Comparison of ENCODE assay signal across 28 cellular contexts in the genomic region with DNA sequence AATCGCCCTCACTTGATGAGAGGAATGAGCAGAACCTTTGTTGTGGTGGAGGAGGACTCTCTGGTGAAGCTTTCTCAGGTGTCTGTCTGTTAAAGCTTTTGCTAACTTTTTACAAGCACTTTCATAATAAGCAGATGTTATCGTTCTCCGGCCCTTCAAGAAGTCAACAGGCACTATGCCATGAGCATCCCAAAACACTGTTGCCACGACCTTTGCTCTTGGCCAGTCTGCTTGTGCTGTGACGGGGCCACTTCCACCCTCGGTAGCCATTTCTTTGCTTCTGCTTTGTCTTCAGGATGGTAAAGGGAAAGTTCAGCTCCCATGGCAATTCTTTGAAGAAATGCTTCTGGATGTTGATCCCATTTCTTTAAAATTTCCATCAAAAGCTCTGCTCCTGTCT.
"Had no signal": no experiment of that assay in that cellular context is flagged by ENCODE, and none has a peak within 500 bp of the region (broad histone marks: within the 10 kb centered on the region; RNA-seq: fewer than 3 reads in every experiment).

No MANE protein-coding gene starts in this region.

- H3K4me3 Mint-ChIP-seq: immature natural killer cell; memory B cell; naive B cell; natural killer cell treated with Interleukin-12 subunit alpha and Interleukin-12 subunit beta and Interleukin-15 and Interleukin-18, amount 100 ng/mL, for 72 hours; neural crest cell; stimulated activated effector memory CD8-positive, alpha-beta T cell treated with anti-CD3 and anti-CD28 coated beads, Interleukin-12 subunit alpha, Interleukin-12 subunit beta, amount 100 ng/mL, for 72 hours had no signal

- H3K4me3 ChIP-seq: colonic mucosa, esophagus muscularis mucosa, heart right ventricle, lung, prostate gland, sigmoid colon, stomach, thyroid gland had no signal

- H3K36me3 ChIP-seq: colonic mucosa, esophagus muscularis mucosa, heart right ventricle, prostate gland, sigmoid colon, stomach, thyroid gland had no signal

- H3K9me3 ChIP-seq: colonic mucosa, esophagus muscularis mucosa, heart right ventricle, prostate gland, sigmoid colon, stomach, thyroid gland had no signal

- ATAC-seq: foreskin keratinocyte; heart right ventricle; left colon; natural killer cell treated with Interleukin-12 subunit alpha and Interleukin-12 subunit beta and Interleukin-15 and Interleukin-18, amount 100 ng/mL, for 72 hours; right cardiac atrium; stimulated activated effector memory CD8-positive, alpha-beta T cell treated with anti-CD3 and anti-CD28 coated beads, Interleukin-12 subunit alpha, Interleukin-12 subunit beta, amount 100 ng/mL, for 72 hours had no signal

- H3K36me3 Mint-ChIP-seq: immature natural killer cell; memory B cell; naive B cell; natural killer cell treated with Interleukin-12 subunit alpha and Interleukin-12 subunit beta and Interleukin-15 and Interleukin-18, amount 100 ng/mL, for 72 hours; stimulated activated effector memory CD8-positive, alpha-beta T cell treated with anti-CD3 and anti-CD28 coated beads, Interleukin-12 subunit alpha, Interleukin-12 subunit beta, amount 100 ng/mL, for 72 hours had no signal

- H3K27me3 ChIP-seq: colonic mucosa, esophagus muscularis mucosa, heart right ventricle, sigmoid colon, stomach, thyroid gland had no signal

- DNase-seq: colonic mucosa; dermis blood vessel endothelial cell; effector memory CD4-positive, alpha-beta T cell; foreskin keratinocyte; glutamatergic neuron; heart right ventricle; hippocampal formation; immature natural killer cell; islet precursor cell; kidney glomerular epithelial cell; left colon; naive B cell; right cardiac atrium; sigmoid colon; stimulated activated CD4-positive, alpha-beta T cell treated with anti-CD3 and anti-CD28 coated beads, Interleukin-2, amount 100 ng/mL, for 24 hours; stimulated activated CD4-positive, alpha-beta T cell treated with anti-CD3 and anti-CD28 coated beads, Interleukin-4, amount 100 ng/mL, for 24 hours; stimulated activated naive CD4-positive, alpha-beta T cell treated with Interleukin-2 at 50 U/mL for 16 hours; stomach; thyroid gland; trophoblast cell had no signal

- H3K27ac ChIP-seq: colonic mucosa, foreskin keratinocyte, prostate gland, thyroid gland had no signal

- H3K4me1 Mint-ChIP-seq: immature natural killer cell, neural crest cell had no signal

- FAIRE-seq: endothelial cell of umbilical vein had no signal

- H3K9me3 Mint-ChIP-seq: immature natural killer cell; natural killer cell treated with Interleukin-12 subunit alpha and Interleukin-12 subunit beta and Interleukin-15 and Interleukin-18, amount 100 ng/mL, for 72 hours; neural crest cell; stimulated activated effector memory CD8-positive, alpha-beta T cell treated with anti-CD3 and anti-CD28 coated beads, Interleukin-12 subunit alpha, Interleukin-12 subunit beta, amount 100 ng/mL, for 72 hours had no signal

- H3K4me1 ChIP-seq: colonic mucosa, foreskin keratinocyte had no signal

- H3K27ac Mint-ChIP-seq: immature natural killer cell; memory B cell; naive B cell; natural killer cell treated with Interleukin-12 subunit alpha and Interleukin-12 subunit beta and Interleukin-15 and Interleukin-18, amount 100 ng/mL, for 72 hours; stimulated activated effector memory CD8-positive, alpha-beta T cell treated with anti-CD3 and anti-CD28 coated beads, Interleukin-12 subunit alpha, Interleukin-12 subunit beta, amount 100 ng/mL, for 72 hours had no signal
